Comparison of ENCODE assay signal across 29 cellular contexts in the genomic region with DNA sequence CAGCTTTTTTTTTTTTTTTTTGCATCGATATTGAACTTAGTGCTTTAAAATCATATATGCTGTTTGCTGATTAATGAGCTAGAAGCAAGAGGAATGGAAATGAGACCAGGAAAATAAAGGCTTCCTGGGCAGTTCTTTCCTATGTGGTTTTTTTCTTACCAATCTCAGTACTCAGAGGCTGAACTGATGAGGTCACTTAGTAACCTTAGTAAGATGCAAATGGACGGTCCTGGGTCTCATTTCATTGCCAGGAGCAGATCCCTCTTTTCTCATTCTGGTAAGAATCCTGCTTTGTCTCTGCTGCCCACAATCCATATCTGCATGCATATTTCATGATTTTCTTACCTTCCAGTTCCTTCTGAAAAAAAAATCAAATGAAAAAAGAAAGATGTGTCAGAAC.
DNase-seq lines count a peak whose midpoint lies in the region; ATAC-seq, FAIRE-seq and TF ChIP-seq lines count a peak whose summit lies in the region.
"Had no signal": no experiment of that assay in that cellular context is flagged by ENCODE, and none has a peak within 500 bp of the region (broad histone marks: within the 10 kb centered on the region; RNA-seq: fewer than 3 reads in every experiment).

No MANE protein-coding gene starts in this region.

- no peak overlapping the region for H3K27ac ChIP-seq in CD4-positive, alpha-beta memory T cell (ENCODE audit: low read depth, low read length)
- H3K27ac ChIP-seq in naive thymus-derived CD4-positive, alpha-beta T cell (ENCODE audit: low read depth, low read length) = no peak overlapping the region
- H3K27ac ChIP-seq: BLaER1, pancreas, SJCRH30, thoracic aorta had no signal

- H3K36me3 Mint-ChIP-seq in CD4-positive, alpha-beta memory T cell = peaks cover 0 to 9% of the 10 kb centered on the region in 2 donors
- H3K36me3 Mint-ChIP-seq in brain = no peaks in the 10 kb centered on the region
- H3K36me3 Mint-ChIP-seq in naive thymus-derived CD4-positive, alpha-beta T cell = peaks cover 5 to 12% (median 9%) of the 10 kb centered on the region in 5 donors
- peaks cover 3% of the 10 kb centered on the region for H3K36me3 Mint-ChIP-seq in effector memory CD8-positive, alpha-beta T cell (ENCODE audit: insufficient read depth)
- H3K36me3 Mint-ChIP-seq in CD14-positive monocyte = peaks cover 0 to 7% of the 10 kb centered on the region in 2 donors
- H3K36me3 Mint-ChIP-seq: activated naive CD4-positive, alpha-beta T cell treated with anti-CD3 and anti-CD28 coated beads, Interleukin-2, amount 10 ng/mL, durations not matched to agents 7 days and 5 days; natural killer cell had no signal

- CTCF ChIA-PET in CD4-positive, alpha-beta memory T cell (lab: Charles Lee; ENCODE audit: partially characterized antibody) = interaction anchor here (0.6 to 0.7 kb wide), 3 partner anchors 100 to 1049 kb away, joined by 3 read pairs; no protein-coding TSS in a partner anchor
- CTCF ChIA-PET in naive thymus-derived CD4-positive, alpha-beta T cell (lab: Charles Lee) = no interaction called here

- H3K4me3 ChIP-seq in CD4-positive, alpha-beta memory T cell (ENCODE audit: low read length in 2 of 2) = no peak overlapping the region
- no peak overlapping the region for H3K4me3 ChIP-seq in naive thymus-derived CD4-positive, alpha-beta T cell (ENCODE audit: low read length)
- H3K4me3 ChIP-seq: BLaER1, K562, pancreas, SJCRH30, thoracic aorta had no signal

- no peaks in the 10 kb centered on the region for H3K9me3 ChIP-seq in CD4-positive, alpha-beta memory T cell (ENCODE audit: control insufficient read depth in 1 of 2, low read length in 2 of 2)
- no peaks in the 10 kb centered on the region for H3K9me3 ChIP-seq in naive thymus-derived CD4-positive, alpha-beta T cell (ENCODE audit: control insufficient read depth in 2 of 3, low read length in 3 of 3)
- H3K9me3 ChIP-seq: pancreas, SJCRH30, thoracic aorta had no signal

- H3K27me3 ChIP-seq in CD4-positive, alpha-beta memory T cell (ENCODE audit: insufficient read depth, low read length) = no peaks in the 10 kb centered on the region
- no peaks in the 10 kb centered on the region for H3K27me3 ChIP-seq in naive thymus-derived CD4-positive, alpha-beta T cell (ENCODE audit: control insufficient read depth in 2 of 2, insufficient read depth in 2 of 2, low read length in 2 of 2)
- H3K27me3 ChIP-seq: BLaER1, pancreas, SJCRH30 had no signal

- no peaks in the 10 kb centered on the region for H3K27me3 Mint-ChIP-seq in CD4-positive, alpha-beta memory T cell
- H3K27me3 Mint-ChIP-seq in brain (no peaks in the 10 kb centered on the region), CD14-positive monocyte (ENCODE audit: low read depth in 3 of 3) (peaks cover 18 to 22% (median 22%) of the 10 kb centered on the region in 3 donors)
- no peaks in the 10 kb centered on the region for H3K27me3 Mint-ChIP-seq in naive thymus-derived CD4-positive, alpha-beta T cell
- H3K27me3 Mint-ChIP-seq in effector memory CD8-positive, alpha-beta T cell = no peaks in the 10 kb centered on the region
- H3K27me3 Mint-ChIP-seq: activated CD4-positive, alpha-beta T cell treated with anti-CD3 and anti-CD28 coated beads, Interleukin-2, amount 10 ng/mL, durations not matched to agents 24 days and 14 days; stimulated activated naive B cell treated with anti-CD40 and anti-IgM and Interleukin-4, amounts not matched to agents 10 μg/mL and 1 μg/mL and 100 μg/mL, for 72 hours had no signal

- POLR2A ChIA-PET in CD4-positive, alpha-beta memory T cell (lab: Charles Lee; ENCODE audit: partially characterized antibody) = no interaction called here
- POLR2A ChIA-PET in naive thymus-derived CD4-positive, alpha-beta T cell (lab: Charles Lee) = no interaction called here

- intact Hi-C loops in CD4-positive, alpha-beta memory T cell (cut with micrococcal nuclease) = no loop called here
- intact Hi-C loops in naive thymus-derived CD4-positive, alpha-beta T cell (cut with micrococcal nuclease) = no loop called here
- intact Hi-C loops in CD14-positive monocyte (cut with micrococcal nuclease) = no loop called here

- H3K27ac Mint-ChIP-seq in CD4-positive, alpha-beta memory T cell = peak overlapping the region in 5 of 7 donors; percentile 14 to 77 (median 62)
- H3K27ac Mint-ChIP-seq in brain (peak overlapping the region; percentile 40 to 95 (median 78)), CD14-positive monocyte (no peak overlapping the region)
- H3K27ac Mint-ChIP-seq in naive thymus-derived CD4-positive, alpha-beta T cell = peak overlapping the region in 5 of 9 donors; percentile 31 to 79 (median 38)
- no peak overlapping the region for H3K27ac Mint-ChIP-seq in effector memory CD8-positive, alpha-beta T cell
- H3K27ac Mint-ChIP-seq: activated CD4-positive, alpha-beta T cell treated with anti-CD3 and anti-CD28 coated beads, Interleukin-2, amount 10 ng/mL, durations not matched to agents 24 days and 14 days; activated naive CD4-positive, alpha-beta T cell treated with anti-CD3 and anti-CD28 coated beads, Interleukin-2, amount 10 ng/mL, durations not matched to agents 7 days and 5 days; activated T-cell treated with anti-CD3 and anti-CD28 coated beads, Interleukin-2, amount 50 U/mL, for 72 hours; stimulated activated naive B cell treated with anti-CD40 and anti-IgM and Interleukin-4, amounts not matched to agents 10 μg/mL and 1 μg/mL and 100 μg/mL, for 72 hours; T-helper 1 cell treated with Interleukin-12 subunit alpha and Interleukin-12 subunit beta and Interleukin-4 antibody, amounts not matched to agents 30 μg/mL and 1 μg/mL, for 36 hours had no signal

- no peak for TF ChIP-seq CTCF in brain (conservative IDR thresholded peaks at IDR 0.05)
- TF ChIP-seq CTCF in CD14-positive monocyte (IDR thresholded peaks at IDR 0.05) = no peak

- no peak for DNase-seq in CD4-positive, alpha-beta memory T cell
- DNase-seq in HT1080 (ENCODE audit: low read depth) (peak; percentile 34), GM19239 (ENCODE audit: insufficient read length, low spot score) (no peak), mesenteric fat pad (ENCODE audit: low spot score) (no peak), CD14-positive monocyte (ENCODE audit: low spot score) (no peak)
- DNase-seq in naive thymus-derived CD4-positive, alpha-beta T cell = no peak
- DNase-seq in effector memory CD8-positive, alpha-beta T cell = no peak
- DNase-seq: ACHN; activated CD4-positive, alpha-beta T cell treated with anti-CD3 and anti-CD28 coated beads, Interleukin-2, amount 10 ng/mL, durations not matched to agents 24 days and 14 days; activated naive CD4-positive, alpha-beta T cell treated with anti-CD3 and anti-CD28 coated beads, Interleukin-2, amount 10 ng/mL, durations not matched to agents 7 days and 5 days; activated T-cell treated with anti-CD3 and anti-CD28 coated beads, Interleukin-2, amount 50 U/mL, for 72 hours; amniotic stem cell; central memory CD4-positive, alpha-beta T cell; left colon; natural killer cell; NCI-H2029 treated with DMSO at 0.1 percent for 48 hours; NCI-H446; NK-92 treated with Interleukin-12 subunit alpha and Interleukin-12 subunit beta, amount 100 ng/mL, for 24 hours; pancreas; SJCRH30; stimulated activated CD4-positive, alpha-beta T cell treated with anti-CD3 and anti-CD28 coated beads, Interleukin-4, amount 100 ng/mL, for 1 hour; stimulated activated naive B cell treated with anti-CD40 and anti-IgM and Interleukin-4, amounts not matched to agents 10 μg/mL and 1 μg/mL and 100 μg/mL, for 72 hours had no signal

- peaks cover 39 to 61% (median 48%) of the 10 kb centered on the region in 4 donors for H3K4me1 Mint-ChIP-seq in CD4-positive, alpha-beta memory T cell
- H3K4me1 Mint-ChIP-seq in brain (peaks cover 60% of the 10 kb centered on the region), CD14-positive monocyte (peaks cover 24% of the 10 kb centered on the region)
- H3K4me1 Mint-ChIP-seq in naive thymus-derived CD4-positive, alpha-beta T cell = peaks cover 26 to 70% (median 63%) of the 10 kb centered on the region in 7 donors
- H3K4me1 Mint-ChIP-seq in effector memory CD8-positive, alpha-beta T cell (ENCODE audit: low read depth in 2 of 2) = peaks cover 40 to 42% of the 10 kb centered on the region in 2 donors

- FAIRE-seq in GM19239 (lab: Jason Lieb, UNC) = no peak
- FAIRE-seq: D721Med, K562, pancreas had no signal

- no peaks in the 10 kb centered on the region for H3K9me3 Mint-ChIP-seq in CD4-positive, alpha-beta memory T cell
- peaks cover 0 to 3% (median 0%) of the 10 kb centered on the region in 5 experiments for H3K9me3 Mint-ChIP-seq in brain
- H3K9me3 Mint-ChIP-seq in naive thymus-derived CD4-positive, alpha-beta T cell = peaks cover 0 to 4% (median 0%) of the 10 kb centered on the region in 11 donors
- no peaks in the 10 kb centered on the region for H3K9me3 Mint-ChIP-seq in effector memory CD8-positive, alpha-beta T cell
- peaks cover 0 to 10% (median 6%) of the 10 kb centered on the region in 7 donors for H3K9me3 Mint-ChIP-seq in CD14-positive monocyte
- H3K9me3 Mint-ChIP-seq: activated CD4-positive, alpha-beta T cell treated with anti-CD3 and anti-CD28 coated beads, Interleukin-2, amount 10 ng/mL, durations not matched to agents 24 days and 14 days; activated naive CD4-positive, alpha-beta T cell treated with anti-CD3 and anti-CD28 coated beads, Interleukin-2, amount 10 ng/mL, durations not matched to agents 7 days and 5 days; natural killer cell; T-helper 1 cell treated with Interleukin-12 subunit alpha and Interleukin-12 subunit beta and Interleukin-4 antibody, amounts not matched to agents 30 μg/mL and 1 μg/mL, for 36 hours had no signal

- no peak overlapping the region for H3K4me3 Mint-ChIP-seq in CD4-positive, alpha-beta memory T cell
- H3K4me3 Mint-ChIP-seq in brain (peak overlapping the region in 3 of 5 experiments; percentile 9 to 15 (median 10)), CD14-positive monocyte (no peak overlapping the region)
- peak overlapping the region in 2 of 10 donors; percentile 8 to 23 for H3K4me3 Mint-ChIP-seq in naive thymus-derived CD4-positive, alpha-beta T cell
- no peak overlapping the region for H3K4me3 Mint-ChIP-seq in effector memory CD8-positive, alpha-beta T cell
- H3K4me3 Mint-ChIP-seq: activated CD4-positive, alpha-beta T cell treated with anti-CD3 and anti-CD28 coated beads, Interleukin-2, amount 10 ng/mL, durations not matched to agents 24 days and 14 days; activated naive CD4-positive, alpha-beta T cell treated with anti-CD3 and anti-CD28 coated beads, Interleukin-2, amount 10 ng/mL, durations not matched to agents 7 days and 5 days; activated T-cell treated with anti-CD3 and anti-CD28 coated beads, Interleukin-2, amount 50 U/mL, for 72 hours; natural killer cell; stimulated activated naive B cell treated with anti-CD40 and anti-IgM and Interleukin-4, amounts not matched to agents 10 μg/mL and 1 μg/mL and 100 μg/mL, for 72 hours; T-helper 1 cell treated with Interleukin-12 subunit alpha and Interleukin-12 subunit beta and Interleukin-4 antibody, amounts not matched to agents 30 μg/mL and 1 μg/mL, for 36 hours had no signal

- no peak for ATAC-seq in naive thymus-derived CD4-positive, alpha-beta T cell
- ATAC-seq in effector memory CD8-positive, alpha-beta T cell (replicated peaks) = no peak
- ATAC-seq: activated T-cell treated with anti-CD3 and anti-CD28 coated beads, Interleukin-2, amount 50 U/mL, for 72 hours; K562; left colon; natural killer cell; Panc1; stimulated activated naive B cell treated with anti-CD40 and anti-IgM and Interleukin-4, amounts not matched to agents 10 μg/mL and 1 μg/mL and 100 μg/mL, for 72 hours had no signal

- H3K36me3 ChIP-seq in CD4-positive, alpha-beta memory T cell (ENCODE audit: insufficient read depth, low read length) = no peaks in the 10 kb centered on the region
- no peaks in the 10 kb centered on the region for H3K36me3 ChIP-seq in naive thymus-derived CD4-positive, alpha-beta T cell (ENCODE audit: control insufficient read depth in 2 of 3, insufficient read depth in 3 of 3, low read length in 3 of 3)
- H3K36me3 ChIP-seq: BLaER1, pancreas, SJCRH30, thoracic aorta had no signal

- H3K4me1 ChIP-seq in CD4-positive, alpha-beta memory T cell (ENCODE audit: insufficient read depth, low read length) = peaks cover 13% of the 10 kb centered on the region
- H3K4me1 ChIP-seq in naive thymus-derived CD4-positive, alpha-beta T cell (ENCODE audit: control insufficient read depth in 2 of 2, insufficient read depth in 2 of 2, low read length in 2 of 2) = peaks cover 5 to 22% of the 10 kb centered on the region in 2 donors

Comparison
In these comparisons a context has a peak if more than half of its experiments do, and no peak if none do; other contexts are left out.
1. H3K27ac Mint-ChIP-seq: peak in CD4-positive, alpha-beta memory T cell (5 of 7), brain (5 of 5) and naive thymus-derived CD4-positive, alpha-beta T cell (5 of 9); none in effector memory CD8-positive, alpha-beta T cell (0 of 2) and CD14-positive monocyte (0 of 7).
2. H3K4me3 Mint-ChIP-seq: peak in brain (3 of 5); none in CD4-positive, alpha-beta memory T cell (0 of 8), effector memory CD8-positive, alpha-beta T cell (0 of 2) and CD14-positive monocyte (0 of 2).